8 cellular contexts compared by ENCODE assay signal in genomic region chr1:23376890-23377811, GRCh38. TPM values are rescaled to one million over a fixed set of nuclear protein-coding genes. Genes with fewer than 3 reads are reported as not detected.
DNase-seq lines count a peak whose midpoint lies in the region; ATAC-seq and TF ChIP-seq lines count a peak whose summit lies in the region.

No MANE protein-coding gene starts in this region.

- H3K9ac ChIP-seq in Loucy (ENCODE audit: low read depth, low read length, poor library complexity, severe bottlenecking), result peak overlapping the region; percentile 15
- no peak overlapping the region for H3K9ac ChIP-seq in muscle layer of colon (ENCODE audit: low read length)

- no peaks in the 10 kb centered on the region for H3F3A ChIP-seq in Loucy (ENCODE audit: low read depth)

- no peak overlapping the region for H3K4me3 ChIP-seq in Loucy (ENCODE audit: low read length, poor library complexity, severe bottlenecking)
- H3K4me3 ChIP-seq in muscle layer of colon (ENCODE audit: low read depth in 1 of 2, low read length in 2 of 2), result no peak overlapping the region
- no peak overlapping the region for H3K4me3 ChIP-seq in CD4-positive, alpha-beta memory T cell (ENCODE audit: low read length in 2 of 2)
- no peak overlapping the region for H3K4me3 ChIP-seq in BE2C (ENCODE audit: low read depth, low read length)

- peaks cover 1% of the 10 kb centered on the region for H3K4me1 ChIP-seq in Loucy (ENCODE audit: insufficient read depth, low read length, poor library complexity, severe bottlenecking)
- peaks cover 8% of the 10 kb centered on the region for H3K4me1 ChIP-seq in muscle layer of colon (ENCODE audit: insufficient read depth, low read length)
- H3K4me1 ChIP-seq in CD4-positive, alpha-beta memory T cell (ENCODE audit: insufficient read depth, low read length), result no peaks in the 10 kb centered on the region
- H3K4me1 ChIP-seq in BE2C, result no peaks in the 10 kb centered on the region

- CTCF ChIA-PET in CD4-positive, alpha-beta memory T cell (lab: Charles Lee; ENCODE audit: partially characterized antibody), result no interaction called here

- H3K9me2 ChIP-seq in Loucy (replicated peaks; ENCODE audit: low read depth, low read length), result no peaks in the 10 kb centered on the region

- no peak for ATAC-seq in HG02798 (IDR thresholded peaks at IDR 0.05; ENCODE audit: poor library complexity, unreplicated experiment)

- H3K27ac Mint-ChIP-seq in CD4-positive, alpha-beta memory T cell, result peak overlapping the region in 1 of 7 donors; percentile 36

- peak; percentile 23 for DNase-seq in ACHN
- DNase-seq in CD4-positive, alpha-beta memory T cell, result no peak
- no peak for DNase-seq in BE2C
- DNase-seq in NCI-H1417 treated with DMSO at 0.1 percent for 48 hours (lab: John Stamatoyannopoulos, UW), result no peak

- in situ Hi-C loops in ACHN (cut with HindIII; ENCODE audit: low pct_ligation_motif_present, low pct_unique_long_range_greater_than_20kb, low sequenced_read_pairs), result no loop called here

- H3K79me2 ChIP-seq in Loucy (ENCODE audit: insufficient read depth, low read length), result peaks cover 6% of the 10 kb centered on the region; the same call in 1 of the 2 replicates

- no peaks in the 10 kb centered on the region for H4K20me1 ChIP-seq in Loucy (ENCODE audit: insufficient read depth, low read length, poor library complexity, severe bottlenecking)

- no peak overlapping the region for H2AFZ ChIP-seq in Loucy (ENCODE audit: low read length)

- intact Hi-C loops in CD4-positive, alpha-beta memory T cell (cut with micrococcal nuclease), result no loop called here

- TF ChIP-seq CTCF in Loucy (conservative IDR thresholded peaks at IDR 0.05; ENCODE audit: low read length) (no peak), BE2C (IDR thresholded peaks at IDR 0.05; ENCODE audit: low read depth, low read length) (no peak)

- H3K9me3 Mint-ChIP-seq in CD4-positive, alpha-beta memory T cell, result no peaks in the 10 kb centered on the region

- peaks cover 0 to 3% of the 10 kb centered on the region in 2 donors for H3K36me3 Mint-ChIP-seq in CD4-positive, alpha-beta memory T cell

- no peaks in the 10 kb centered on the region for H3K9me3 ChIP-seq in Loucy (ENCODE audit: insufficient read depth, low read depth, low read length)
- no peaks in the 10 kb centered on the region for H3K9me3 ChIP-seq in muscle layer of colon (ENCODE audit: low read length)
- no peaks in the 10 kb centered on the region for H3K9me3 ChIP-seq in CD4-positive, alpha-beta memory T cell (ENCODE audit: control insufficient read depth in 1 of 2, low read length in 2 of 2)
- H3K9me3 ChIP-seq in BE2C, result no peaks in the 10 kb centered on the region

- no peak overlapping the region for H3K4me2 ChIP-seq in Loucy (ENCODE audit: low read depth, low read length, poor library complexity, severe bottlenecking)

- peak overlapping the region; percentile 39 for H3K27ac ChIP-seq in cingulate gyrus (ENCODE audit: low read depth, low read length)
- H3K27ac ChIP-seq in muscle layer of colon (ENCODE audit: low read depth, low read length), result peak overlapping the region; percentile 84
- no peak overlapping the region for H3K27ac ChIP-seq in CD4-positive, alpha-beta memory T cell (ENCODE audit: low read depth, low read length)

- H3K27me3 ChIP-seq in Loucy (ENCODE audit: insufficient read depth, low read length, poor library complexity, severe bottlenecking), result no peaks in the 10 kb centered on the region
- no peaks in the 10 kb centered on the region for H3K27me3 ChIP-seq in muscle layer of colon (ENCODE audit: control insufficient read depth in 1 of 2, insufficient read depth in 2 of 2, low read length in 2 of 2)
- no peaks in the 10 kb centered on the region for H3K27me3 ChIP-seq in CD4-positive, alpha-beta memory T cell (ENCODE audit: insufficient read depth, low read length)
- no peaks in the 10 kb centered on the region for H3K27me3 ChIP-seq in BE2C

- POLR2A ChIA-PET in CD4-positive, alpha-beta memory T cell (lab: Charles Lee; ENCODE audit: partially characterized antibody), result no interaction called here

- no peaks in the 10 kb centered on the region for H3K27me3 Mint-ChIP-seq in CD4-positive, alpha-beta memory T cell

- no peaks in the 10 kb centered on the region for H3K4me1 Mint-ChIP-seq in CD4-positive, alpha-beta memory T cell

- H3K36me3 ChIP-seq in Loucy (ENCODE audit: insufficient read depth, low read length), result no peaks in the 10 kb centered on the region
- peaks cover 10% of the 10 kb centered on the region for H3K36me3 ChIP-seq in muscle layer of colon (ENCODE audit: insufficient read depth, low read length)
- H3K36me3 ChIP-seq in CD4-positive, alpha-beta memory T cell (ENCODE audit: insufficient read depth, low read length), result no peaks in the 10 kb centered on the region
- H3K36me3 ChIP-seq in BE2C, result no peaks in the 10 kb centered on the region

- H3K4me3 Mint-ChIP-seq in CD4-positive, alpha-beta memory T cell, result no peak overlapping the region

RNA-seq across cellular contexts. Expression of gene ZNF436, which starts 7.5 kb away (rescaled TPM):
- 10 to 100 TPM; 11.0 to 11.9 TPM for total RNA-seq in CD4-positive, alpha-beta memory T cell
- polyA plus RNA-seq in CD4-positive, alpha-beta memory T cell, result 1 to 10 TPM; 1.7 to 3.5 TPM
- 3.2 TPM for polyA plus RNA-seq in BE2C (2012; ENCODE audit: insufficient read depth, insufficient read length, low read depth)

RNA-seq across cellular contexts. Expression of gene HNRNPR, which starts 33.1 kb away (rescaled TPM):
- 100 to 1,000 TPM; 115 to 124 TPM for total RNA-seq in CD4-positive, alpha-beta memory T cell
- 100 to 1,000 TPM; 181 to 194 TPM for polyA plus RNA-seq in CD4-positive, alpha-beta memory T cell
- 74.5 TPM for polyA plus RNA-seq in BE2C (2012; ENCODE audit: insufficient read depth, insufficient read length, low read depth)

RNA-seq across cellular contexts. Expression of gene TCEA3, which starts 47.4 kb away (rescaled TPM):
- total RNA-seq in CD4-positive, alpha-beta memory T cell, result 10 to 100 TPM; 28.7 to 30.8 TPM
- 10 to 100 TPM; 22.7 to 28.0 TPM for polyA plus RNA-seq in CD4-positive, alpha-beta memory T cell
- 0.40 TPM for polyA plus RNA-seq in BE2C (2012; ENCODE audit: insufficient read depth, insufficient read length, low read depth)
